In the genomic region with DNA sequence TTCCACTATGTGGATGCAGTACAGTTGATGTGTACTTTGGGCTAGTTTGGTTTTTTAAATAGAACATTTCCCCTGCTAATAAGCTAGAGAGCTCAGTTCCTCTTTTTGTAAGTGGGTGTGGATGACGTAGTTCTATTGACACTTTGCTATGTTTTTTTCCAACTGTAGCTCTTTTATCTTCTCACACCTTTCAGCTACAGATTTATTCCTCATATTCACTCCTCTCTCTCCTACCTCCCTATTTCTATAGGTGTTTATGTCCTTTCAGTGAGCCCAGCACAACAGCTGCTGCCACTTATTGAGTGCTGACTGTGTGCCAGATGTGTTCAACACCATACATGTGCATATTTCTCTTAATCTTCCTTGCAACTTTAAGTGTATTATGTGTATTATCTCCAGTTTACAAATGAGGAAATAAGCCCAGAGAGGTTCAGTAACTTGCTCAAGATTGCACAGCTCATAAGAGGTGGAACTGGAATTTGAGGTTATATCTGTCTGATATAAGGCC, we compare ENCODE assay signal across 11 cellular contexts.
DNase-seq lines count a peak whose midpoint lies in the region; ATAC-seq, FAIRE-seq and TF ChIP-seq lines count a peak whose summit lies in the region.
"Had no signal": no experiment of that assay in that cellular context is flagged by ENCODE, and none has a peak within 500 bp of the region (broad histone marks: within the 10 kb centered on the region; RNA-seq: fewer than 3 reads in every experiment).

No MANE protein-coding gene starts in this region.

- DNase-seq in GM12892 (ENCODE audit: insufficient read length) (no peak), dorsolateral prefrontal cortex (no peak), SJCRH30 (no peak)
- DNase-seq in activated naive CD4-positive, alpha-beta T cell treated with anti-CD3 and anti-CD28 coated beads for 36 hours = no peak
- no peak for DNase-seq in stimulated activated naive CD4-positive, alpha-beta T cell (lab: John Stamatoyannopoulos, UW)
- DNase-seq: NCI-H1436 treated with DMSO at 0.1 percent for 48 hours had no signal

- ATAC-seq in GM21447 (IDR thresholded peaks at IDR 0.05; ENCODE audit: unreplicated experiment) (peak; percentile 99), HG03439 (IDR thresholded peaks at IDR 0.05; ENCODE audit: unreplicated experiment) (peak; percentile 99), gastroesophageal sphincter (no peak)

- TF ChIP-seq POLR2A in GM12892 (IDR thresholded peaks at IDR 0.05; ENCODE audit: low read depth, low read length) (no peak), gastroesophageal sphincter (IDR thresholded peaks at IDR 0.05) (no peak)

- no peak overlapping the region for H3K4me3 Mint-ChIP-seq in activated naive CD4-positive, alpha-beta T cell treated with anti-CD3 and anti-CD28 coated beads for 36 hours
- H3K4me3 Mint-ChIP-seq: neural crest cell had no signal

- peak; percentile 88 for FAIRE-seq in GM12892 (lab: Jason Lieb, UNC)

- H3K36me3 Mint-ChIP-seq in activated naive CD4-positive, alpha-beta T cell treated with anti-CD3 and anti-CD28 coated beads for 36 hours (ENCODE audit: low read depth) = peaks cover 35% of the 10 kb centered on the region

- intact Hi-C loops in dorsolateral prefrontal cortex (cut with DNase I) = no loop called here
- intact Hi-C loops in activated naive CD4-positive, alpha-beta T cell treated with anti-CD3 and anti-CD28 coated beads for 36 hours (cut with micrococcal nuclease) = no loop called here

- H3K4me3 ChIP-seq in dorsolateral prefrontal cortex (no peak overlapping the region), SJCRH30 (no peak overlapping the region), gastroesophageal sphincter (no peak overlapping the region)

- H3K36me3 ChIP-seq in SJCRH30 (no peaks in the 10 kb centered on the region), gastroesophageal sphincter (no peaks in the 10 kb centered on the region)

- H3K27ac Mint-ChIP-seq in activated naive CD4-positive, alpha-beta T cell treated with anti-CD3 and anti-CD28 coated beads for 36 hours = no peak overlapping the region

- whole genome bisulfite sequencing in gastroesophageal sphincter (ENCODE audit: low coverage in 1 of 2), 2 donors = 64% methylated on average over 1 of the region's 1 CpG; no CpG with 5 or more reads in 1 of the 2 donors

- H3K27me3 Mint-ChIP-seq in activated naive CD4-positive, alpha-beta T cell treated with anti-CD3 and anti-CD28 coated beads for 36 hours (ENCODE audit: low read depth) = no peaks in the 10 kb centered on the region

- H3K9me3 Mint-ChIP-seq in activated naive CD4-positive, alpha-beta T cell treated with anti-CD3 and anti-CD28 coated beads for 36 hours = peaks cover 4% of the 10 kb centered on the region

- TF ChIP-seq CTCF in dorsolateral prefrontal cortex (IDR thresholded peaks at IDR 0.05 in 54 of 56, conservative IDR thresholded peaks at IDR 0.05 in 2 of 56; ENCODE audit: low read depth in 1 of 56, partially characterized antibody in 56 of 56) = no peak
- no peak for TF ChIP-seq CTCF in gastroesophageal sphincter (IDR thresholded peaks at IDR 0.05)

- H3K27me3 ChIP-seq in dorsolateral prefrontal cortex (no peaks in the 10 kb centered on the region), SJCRH30 (no peaks in the 10 kb centered on the region), gastroesophageal sphincter (no peaks in the 10 kb centered on the region)

- H3K9me3 ChIP-seq in SJCRH30 (replicated peaks) (peaks cover 12% of the 10 kb centered on the region), gastroesophageal sphincter (peaks cover 0 to 16% (median 0%) of the 10 kb centered on the region in 3 donors)

- H3K4me1 ChIP-seq in SJCRH30 (peaks cover 22% of the 10 kb centered on the region), gastroesophageal sphincter (peaks cover 0 to 36% (median 12%) of the 10 kb centered on the region in 3 donors)

- peak overlapping the region in 44 of 59 donors; percentile 14 to 90 (median 80) for H3K27ac ChIP-seq in dorsolateral prefrontal cortex
- H3K27ac ChIP-seq in SJCRH30 = no peak overlapping the region
- H3K27ac ChIP-seq in gastroesophageal sphincter = no peak overlapping the region
- H3K27ac ChIP-seq: epithelial cell of prostate had no signal

- no peak for TF ChIP-seq EP300 in gastroesophageal sphincter (IDR thresholded peaks at IDR 0.05)

- CTCF ChIA-PET in activated naive CD4-positive, alpha-beta T cell treated with anti-CD3 and anti-CD28 coated beads for 36 hours (lab: Charles Lee) = no interaction called here

- no peaks in the 10 kb centered on the region for H3K4me1 Mint-ChIP-seq in activated naive CD4-positive, alpha-beta T cell treated with anti-CD3 and anti-CD28 coated beads for 36 hours (ENCODE audit: low read depth)

Comparison
In these comparisons a context has a peak if more than half of its experiments do, and no peak if none do; other contexts are left out.
1. H3K27ac ChIP-seq: peak in dorsolateral prefrontal cortex (44 of 59); none in SJCRH30 (single experiment) and gastroesophageal sphincter (0 of 4).